13 cellular contexts compared by ENCODE assay signal in genomic region chr9:133585481-133586367, GRCh38. TPM values are rescaled to one million over a fixed set of nuclear protein-coding genes. Genes with fewer than 3 reads are reported as not detected.
DNase-seq lines count a peak whose midpoint lies in the region; ATAC-seq, FAIRE-seq and TF ChIP-seq lines count a peak whose summit lies in the region.
"Had no signal": no experiment of that assay in that cellular context is flagged by ENCODE, and none has a peak within 500 bp of the region (broad histone marks: within the 10 kb centered on the region; RNA-seq: fewer than 3 reads in every experiment).

No MANE protein-coding gene starts in this region.

- H3K36me3 ChIP-seq in mesenchymal stem cell (ENCODE audit: control insufficient read depth in 1 of 2, insufficient read depth in 2 of 2, low read depth in 1 of 2, low read length in 2 of 2): no peaks in the 10 kb centered on the region
- H3K36me3 ChIP-seq: thoracic aorta had no signal

- H3K9ac ChIP-seq in mesenchymal stem cell (ENCODE audit: low read length): no peak overlapping the region

- H3K23ac ChIP-seq in mesenchymal stem cell (ENCODE audit: low read length in 2 of 2): no peak overlapping the region

- no peaks in the 10 kb centered on the region for H3K9me3 Mint-ChIP-seq in CD4-positive, alpha-beta T cell

- FAIRE-seq in RCC 7860 (lab: Jason Lieb, UNC): no peak

- in situ Hi-C loops in KBM-7 (cut with MboI; ENCODE audit: low pct_unique_long_range_greater_than_20kb, low sequenced_read_pairs): no loop called here

- H2BK5ac ChIP-seq in mesenchymal stem cell (ENCODE audit: low read depth, low read length, poor library complexity, severe bottlenecking): no peak overlapping the region

- DNase-seq in CD4-positive, alpha-beta T cell: no peak
- DNase-seq in KBM-7: peak; percentile 38
- DNase-seq in SK-N-DZ (ENCODE audit: low spot score): peak; percentile 91
- peak; percentile 18 for DNase-seq in mesenchymal stem cell
- no peak for DNase-seq in dermis blood vessel endothelial cell
- no peak for DNase-seq in RKO (ENCODE audit: low spot score)
- DNase-seq in RCC 7860 (ENCODE audit: low spot score): no peak
- DNase-seq: activated CD8-positive, alpha-beta memory T cell treated with anti-CD3 and anti-CD28 coated beads for 24 hours; effector CD4-positive, alpha-beta T cell had no signal

- H3K4me3 ChIP-seq in mesenchymal stem cell (ENCODE audit: insufficient read depth in 1 of 2, low read depth in 1 of 2, low read length in 2 of 2): no peak overlapping the region
- H3K4me3 ChIP-seq: lung, thoracic aorta had no signal

- H3K79me1 ChIP-seq in mesenchymal stem cell (replicated peaks; ENCODE audit: low read length, poor library complexity, severe bottlenecking): no peaks in the 10 kb centered on the region

- peak overlapping the region; percentile 33 to 35 for H3K4ac ChIP-seq in mesenchymal stem cell (ENCODE audit: low read depth in 1 of 2, low read length in 2 of 2)

- no peak overlapping the region for H3K4me3 Mint-ChIP-seq in CD4-positive, alpha-beta T cell

- POLR2A ChIA-PET in CD4-positive, alpha-beta T cell (lab: Charles Lee): no interaction called here

- intact Hi-C loops in CD4-positive, alpha-beta T cell (cut with DNase I, micrococcal nuclease): no loop called here

- peak; percentile 11 for ATAC-seq in CD4-positive, alpha-beta T cell (ENCODE audit: poor library complexity)
- no peak for ATAC-seq in GM21390 (IDR thresholded peaks at IDR 0.05; ENCODE audit: unreplicated experiment)

- peak overlapping the region; percentile 1 for H4K91ac ChIP-seq in mesenchymal stem cell (ENCODE audit: low read length)

- no peak overlapping the region for H2AFZ ChIP-seq in mesenchymal stem cell (ENCODE audit: low read depth, low read length)

- no peaks in the 10 kb centered on the region for H3K9me3 ChIP-seq in CD4-positive, alpha-beta T cell (ENCODE audit: control insufficient read depth, low read length)
- peaks cover 3% of the 10 kb centered on the region for H3K9me3 ChIP-seq in mesenchymal stem cell (ENCODE audit: control insufficient read depth, low read length)
- H3K9me3 ChIP-seq: thoracic aorta had no signal

- no peak overlapping the region for H3K4me2 ChIP-seq in mesenchymal stem cell (ENCODE audit: low read length, poor library complexity, severe bottlenecking)

- H3K27me3 ChIP-seq in CD4-positive, alpha-beta T cell (ENCODE audit: control insufficient read depth, insufficient read depth, low read length): peaks cover 48% of the 10 kb centered on the region
- H3K27me3 ChIP-seq in mesenchymal stem cell (ENCODE audit: control insufficient read depth in 1 of 2, insufficient read depth in 1 of 2, low read length in 2 of 2): peaks cover 70 to 85% of the 10 kb centered on the region in 2 experiments

- peaks cover 45% of the 10 kb centered on the region for H3K27me3 Mint-ChIP-seq in CD4-positive, alpha-beta T cell

- H4K8ac ChIP-seq in mesenchymal stem cell (ENCODE audit: low read length): peak overlapping the region; percentile 69

- H3K27ac Mint-ChIP-seq in CD4-positive, alpha-beta T cell: no peak overlapping the region

- H3K36me3 Mint-ChIP-seq in CD4-positive, alpha-beta T cell (ENCODE audit: low read depth): no peaks in the 10 kb centered on the region

- peak overlapping the region in 1 of 2 experiments; percentile 61 for H3K14ac ChIP-seq in mesenchymal stem cell (ENCODE audit: low read length in 2 of 2)

- H2BK120ac ChIP-seq in mesenchymal stem cell (ENCODE audit: low read depth, low read length): peak overlapping the region; percentile 40

- peak overlapping the region; percentile 1 to 61 for H3K18ac ChIP-seq in mesenchymal stem cell (ENCODE audit: low read depth in 1 of 2, low read length in 2 of 2)

- WGBS in mesenchymal stem cell: 45% methylated on average over 42 of the region's 43 CpGs

- H2BK12ac ChIP-seq in mesenchymal stem cell (ENCODE audit: low read length in 2 of 2): peak overlapping the region in 1 of 2 experiments; percentile 76

- no peak overlapping the region for H2AK5ac ChIP-seq in mesenchymal stem cell (ENCODE audit: low read length, severe bottlenecking)

- H3K4me1 Mint-ChIP-seq in CD4-positive, alpha-beta T cell (ENCODE audit: low read depth): no peaks in the 10 kb centered on the region

- peak overlapping the region; percentile 54 for H2BK15ac ChIP-seq in mesenchymal stem cell (ENCODE audit: low read depth, poor library complexity, severe bottlenecking)

- H3K4me1 ChIP-seq in mesenchymal stem cell (ENCODE audit: control insufficient read depth, insufficient read depth, low read depth, low read length): peaks cover 4% of the 10 kb centered on the region

- no peak overlapping the region for H3K27ac ChIP-seq in CD4-positive, alpha-beta T cell (ENCODE audit: low read depth, low read length)
- no peak overlapping the region for H3K27ac ChIP-seq in mesenchymal stem cell (ENCODE audit: low read length, poor library complexity, severe bottlenecking)
- H3K27ac ChIP-seq: thoracic aorta had no signal

- CTCF ChIA-PET in CD4-positive, alpha-beta T cell (lab: Charles Lee): no interaction called here

- no peak for TF ChIP-seq CTCF in CD4-positive, alpha-beta T cell (IDR thresholded peaks at IDR 0.05)

RNA-seq across cellular contexts. Expression of gene FAM163B, which starts 23.5 kb away (rescaled TPM):
- total RNA-seq in CD4-positive, alpha-beta T cell: not detected
- 3.8 and 5.4 TPM in 2 replicates for polyA plus RNA-seq in SK-N-DZ (2014; cell fraction: cytosol; rRNA removed)
- polyA plus RNA-seq in SK-N-DZ (2014; cell fraction: nucleus; rRNA removed): 4.3 and 7.0 TPM in 2 replicates
- polyA plus RNA-seq in mesenchymal stem cell (2013, experiment 1 of 2): 0.07 TPM
- 0.10 TPM for polyA plus RNA-seq in mesenchymal stem cell (2013, experiment 2 of 2)
- total RNA-seq in dermis blood vessel endothelial cell: not detected in 2 replicates
- total RNA-seq: thoracic aorta had no signal
- polyA plus RNA-seq: adipose tissue had no signal

RNA-seq across cellular contexts. Expression of gene DBH, which starts 50.4 kb away (rescaled TPM):
- 1 to 10 TPM; 1.7 to 1.8 TPM for total RNA-seq in CD4-positive, alpha-beta T cell
- 66.7 and 67.7 TPM in 2 replicates for polyA plus RNA-seq in SK-N-DZ (2014; cell fraction: cytosol; rRNA removed)
- polyA plus RNA-seq in SK-N-DZ (2014; cell fraction: nucleus; rRNA removed): 67.3 and 95.0 TPM in 2 replicates
- polyA plus RNA-seq in mesenchymal stem cell (2013, experiment 1 of 2): not detected
- polyA plus RNA-seq in mesenchymal stem cell (2013, experiment 2 of 2): not detected
- not detected in 2 replicates for total RNA-seq in dermis blood vessel endothelial cell
- total RNA-seq: thoracic aorta had no signal

RNA-seq across cellular contexts. Expression of gene ADAMTSL2, which starts 51.2 kb away (rescaled TPM):
- total RNA-seq in CD4-positive, alpha-beta T cell: 1 to 10 TPM; 1.2 to 1.3 TPM
- 6.8 and 6.9 TPM in 2 replicates for polyA plus RNA-seq in SK-N-DZ (2014; cell fraction: cytosol; rRNA removed)
- 9.5 and 10.8 TPM in 2 replicates for polyA plus RNA-seq in SK-N-DZ (2014; cell fraction: nucleus; rRNA removed)
- 0.22 TPM for polyA plus RNA-seq in mesenchymal stem cell (2013, experiment 1 of 2)
- 0.21 TPM for polyA plus RNA-seq in mesenchymal stem cell (2013, experiment 2 of 2)
- under 0.01 and 0.17 TPM in 2 replicates for total RNA-seq in dermis blood vessel endothelial cell

Comparison
In these comparisons a context has a peak if more than half of its experiments do, and no peak if none do; other contexts are left out.
1. DNase-seq: peak in KBM-7 (single experiment), SK-N-DZ (single experiment) and mesenchymal stem cell (single experiment); none in CD4-positive, alpha-beta T cell (0 of 10), dermis blood vessel endothelial cell (single experiment), RKO (single experiment) and RCC 7860 (single experiment).